In the genomic region with DNA sequence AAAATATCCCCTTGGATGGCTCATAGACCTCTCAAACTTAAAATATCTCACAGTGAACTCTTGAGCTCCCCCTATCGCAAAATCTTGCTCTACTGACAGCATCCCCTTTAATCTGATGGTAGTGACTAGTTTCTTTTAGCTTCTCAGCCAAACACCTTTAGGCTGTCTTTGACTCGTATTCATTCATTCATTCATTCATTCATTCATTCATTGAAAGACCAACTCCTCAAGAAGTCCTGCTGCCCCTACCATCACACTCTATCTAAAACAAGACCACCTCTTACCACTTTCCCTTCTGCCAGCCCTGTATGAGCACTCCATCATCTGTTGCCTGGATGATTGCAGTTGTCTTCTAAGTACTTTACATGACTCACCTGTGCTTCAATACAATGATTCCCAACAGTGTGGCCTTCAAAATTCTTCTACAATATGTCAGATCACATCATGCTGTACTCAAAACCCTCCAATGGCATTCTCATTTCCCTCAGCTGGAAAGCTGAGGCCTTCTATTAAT, we compare ENCODE assay signal across 9 cellular contexts. TPM values are rescaled to one million over a fixed set of nuclear protein-coding genes. Genes with fewer than 3 reads are reported as not detected.
DNase-seq lines count a peak whose midpoint lies in the region; ATAC-seq and TF ChIP-seq lines count a peak whose summit lies in the region.
"Had no signal": no experiment of that assay in that cellular context is flagged by ENCODE, and none has a peak within 500 bp of the region (broad histone marks: within the 10 kb centered on the region; RNA-seq: fewer than 3 reads in every experiment).

No MANE protein-coding gene starts in this region.

- no peaks in the 10 kb centered on the region for H3K36me3 ChIP-seq in OCI-LY3 (replicated peaks; ENCODE audit: low read depth, low read length)

- H3K27me3 ChIP-seq in AG04450 (ENCODE audit: control insufficient read depth, insufficient read depth, low read length) (no peaks in the 10 kb centered on the region), OCI-LY3 (ENCODE audit: low read depth, low read length) (no peaks in the 10 kb centered on the region)

- H3K9me3 ChIP-seq in AG04450 (ENCODE audit: control insufficient read depth, insufficient read depth, low read length) (no peaks in the 10 kb centered on the region), OCI-LY3 (ENCODE audit: insufficient read depth, low read length) (no peaks in the 10 kb centered on the region)

- TF ChIP-seq CTCF in AG04450 (IDR thresholded peaks at IDR 0.05; ENCODE audit: low read depth, low read length) (peak; percentile 49), OCI-LY3 (IDR thresholded peaks at IDR 0.05; ENCODE audit: low read depth, low read length) (peak; percentile 58), fibroblast of mammary gland (conservative IDR thresholded peaks at IDR 0.05; ENCODE audit: control insufficient read depth, insufficient read depth, low read depth, low read length) (peak; percentile 58)

- H3K79me2 ChIP-seq in OCI-LY3 (ENCODE audit: low read length) = peaks cover 5% of the 10 kb centered on the region; the same call in 1 of the 2 replicates

- H3K4me1 ChIP-seq in OCI-LY3 (ENCODE audit: low read length) = peaks cover 39% of the 10 kb centered on the region

- no peak overlapping the region for H3K9ac ChIP-seq in OCI-LY3 (ENCODE audit: low read length)

- CTCF ChIA-PET in AG04450 (lab: Charles Lee) = interaction anchor here (0.7 to 1.9 kb wide), 18 partner anchors 9 to 91 kb away, joined by 3 to 8 read pairs (median 4); no protein-coding TSS in a partner anchor

- H3K4me3 ChIP-seq in AG04450 (ENCODE audit: low read depth, low read length) (no peak overlapping the region), OCI-LY3 (ENCODE audit: low read length) (no peak overlapping the region), fibroblast of mammary gland (ENCODE audit: control insufficient read depth, low read depth, low read length) (no peak overlapping the region)

- H2AFZ ChIP-seq in OCI-LY3 (ENCODE audit: low read depth, low read length) = no peak overlapping the region

- peak; percentile 68 for ATAC-seq in GM18868 (IDR thresholded peaks at IDR 0.05; ENCODE audit: unreplicated experiment)
- no peak for ATAC-seq in GM18873 (IDR thresholded peaks at IDR 0.05; ENCODE audit: low FRiP score, unreplicated experiment)

- POLR2A ChIA-PET in AG04450 (lab: Yijun Ruan, JAX) = interaction anchor here (1.0 kb wide), 1 partner anchor 10 kb away, joined by 3 read pairs; no protein-coding TSS in a partner anchor

- DNase-seq in AG04450 (ENCODE audit: low read depth, low spot score) = no peak
- peak; percentile 59 for DNase-seq in fibroblast of mammary gland (ENCODE audit: low read depth)
- no peak for DNase-seq in dedifferentiated amniotic fluid mesenchymal stem cell (ENCODE audit: extremely low spot score)
- no peak for DNase-seq in activated gamma-delta T cell treated with Interleukin-2 at 50 U/mL for 16 hours
- no peak for DNase-seq in GF-D8 (lab: John Stamatoyannopoulos, UW)
- DNase-seq: activated CD4-positive, alpha-beta T cell treated with anti-CD3 and anti-CD28 coated beads, Interleukin-2, amount 50 U/mL, for 4 hours had no signal

- H3K4me2 ChIP-seq in OCI-LY3 (ENCODE audit: low read length) = no peak overlapping the region

- no peaks in the 10 kb centered on the region for H4K20me1 ChIP-seq in OCI-LY3 (ENCODE audit: insufficient read depth, low read length)

- H3K27ac ChIP-seq in AG04450 (ENCODE audit: low read depth, low read length) (no peak overlapping the region), OCI-LY3 (ENCODE audit: low read length) (no peak overlapping the region)

RNA-seq across cellular contexts. Expression of gene ITGA2, which starts 46.8 kb away (rescaled TPM):
- 58.2 and 71.9 TPM in 2 replicates for polyA plus RNA-seq in AG04450 (2011; rRNA removed)
- polyA minus RNA-seq in AG04450 (2011; rRNA and poly(A)+ RNA removed) = 84.4 and 118 TPM in 2 replicates
